Comparison of ENCODE assay signal across 15 cellular contexts in genomic region chr11:16811136-16812020, GRCh38.
"Had no signal": no experiment of that assay in that cellular context is flagged by ENCODE, and none has a peak within 500 bp of the region (broad histone marks: within the 10 kb centered on the region; RNA-seq: fewer than 3 reads in every experiment).

No MANE protein-coding gene starts in this region.

- H3K27ac Mint-ChIP-seq: memory B cell, nephron progenitor cell had no signal

- DNase-seq: activated CD4-positive, alpha-beta T cell treated with anti-CD3 and anti-CD28 coated beads, Interleukin-2, amount 50 U/mL, for 48 hours; activated CD4-positive, CD25-positive, alpha-beta regulatory T cell treated with anti-CD3 and anti-CD28 coated beads, Interleukin-2, amount 50 U/mL, for 72 hours; activated gamma-delta T cell treated with Interleukin-2 at 50 U/mL for 16 hours; activated T-cell treated with anti-CD3 and anti-CD28 coated beads, Interleukin-2, amount 50 U/mL, for 48 hours; aorta; colonic mucosa; effector CD8-positive, alpha-beta T cell; nephron progenitor cell; SW 1271; upper lobe of right lung had no signal

- H3K9me3 Mint-ChIP-seq: memory B cell, nephron progenitor cell had no signal

- H3K36me3 ChIP-seq: colonic mucosa, SJSA1, upper lobe of right lung had no signal

- H3K27ac ChIP-seq: cardiac muscle cell, colonic mucosa, epithelial cell of prostate, parathyroid adenoma, SJSA1, upper lobe of right lung had no signal

- H3K27me3 Mint-ChIP-seq: memory B cell had no signal

- H3K27me3 ChIP-seq: cardiac muscle cell, colonic mucosa, upper lobe of right lung had no signal

- H3K36me3 Mint-ChIP-seq: memory B cell had no signal

- H3K4me3 Mint-ChIP-seq: memory B cell, nephron progenitor cell had no signal

- H3K9me3 ChIP-seq: colonic mucosa, SJSA1, upper lobe of right lung had no signal

- H3K4me1 ChIP-seq: colonic mucosa, SJSA1 had no signal

- H3K4me3 ChIP-seq: cardiac muscle cell, colonic mucosa, SJSA1, upper lobe of right lung had no signal

- ATAC-seq: upper lobe of right lung had no signal
